Comparison of ENCODE assay signal across 24 cellular contexts in the genomic region with DNA sequence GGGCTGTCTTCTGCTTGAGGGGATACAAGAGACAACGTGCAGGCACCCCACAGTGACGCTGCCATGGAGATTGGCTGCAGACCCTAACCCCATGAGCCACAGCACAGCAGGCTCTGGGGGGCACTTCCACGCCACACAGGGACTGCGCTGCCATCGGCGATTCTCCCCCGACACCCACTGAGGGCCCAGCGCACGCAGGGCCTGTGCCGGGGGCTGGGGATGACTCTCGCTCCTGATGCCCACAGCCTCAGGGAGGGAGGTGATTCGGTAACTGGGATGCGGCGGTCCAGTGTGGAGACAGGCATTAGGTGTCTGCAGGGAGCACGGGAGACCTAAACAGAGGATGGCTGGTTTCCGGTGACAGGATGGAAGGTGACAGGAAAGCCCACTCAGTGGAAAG.
"Had no signal": no experiment of that assay in that cellular context is flagged by ENCODE, and none has a peak within 500 bp of the region (broad histone marks: within the 10 kb centered on the region; RNA-seq: fewer than 3 reads in every experiment).

No MANE protein-coding gene starts in this region.

- H3K36me3 ChIP-seq: esophagus squamous epithelium, gastrocnemius medialis, heart right ventricle, left lung, lower lobe of right lung had no signal

- H3K4me1 ChIP-seq: gastrocnemius medialis, heart right ventricle, left lung, lower lobe of right lung had no signal

- H3K27me3 ChIP-seq: dorsolateral prefrontal cortex, esophagus squamous epithelium, gastrocnemius medialis, heart right ventricle, left lung had no signal

- DNase-seq: dermis blood vessel endothelial cell; dorsolateral prefrontal cortex; effector CD4-positive, alpha-beta T cell; effector memory CD4-positive, alpha-beta T cell; esophagus squamous epithelium; foreskin fibroblast; foreskin melanocyte; gastrocnemius medialis; glutamatergic neuron; head of caudate nucleus; heart right ventricle; hippocampal formation; left cardiac atrium; left lung; left ventricle myocardium superior; lower lobe of right lung; mesenchymal stem cell; mucosa of descending colon had no signal

- H3K9me3 Mint-ChIP-seq: mesothelial cell of epicardium had no signal

- ATAC-seq: gastrocnemius medialis, heart right ventricle, left cardiac atrium, left lung, left ventricle myocardium superior, lower lobe of right lung, mucosa of descending colon had no signal

- H3K9me3 ChIP-seq: esophagus squamous epithelium, gastrocnemius medialis, heart right ventricle, left lung, lower lobe of right lung, mucosa of descending colon had no signal

- H3K27ac Mint-ChIP-seq: mesothelial cell of epicardium had no signal

- H3K4me3 ChIP-seq: coronary artery, dorsolateral prefrontal cortex, esophagus squamous epithelium, gastrocnemius medialis, heart right ventricle, left lung, lower lobe of right lung, mucosa of descending colon had no signal

- FAIRE-seq: colon, endothelial cell of umbilical vein, islet of Langerhans, keratinocyte had no signal

- H3K27ac ChIP-seq: coronary artery, dorsolateral prefrontal cortex, esophagus squamous epithelium, gastrocnemius medialis, heart right ventricle, left lung, lower lobe of right lung had no signal

- H3K4me3 Mint-ChIP-seq: mesothelial cell of epicardium had no signal

- H3K36me3 Mint-ChIP-seq: mesothelial cell of epicardium had no signal
